In genomic region chr2:165016772-165017411, GRCh38 we compare ENCODE assay signal across 8 cellular contexts.
DNase-seq lines count a peak whose midpoint lies in the region; ATAC-seq and TF ChIP-seq lines count a peak whose summit lies in the region.

No MANE protein-coding gene starts in this region.

- no peaks in the 10 kb centered on the region for H3K27me3 Mint-ChIP-seq in activated CD8-positive, alpha-beta T cell treated with anti-CD3 and anti-CD28 coated beads, Interleukin-2, amount 10 ng/mL, durations not matched to agents 7 days and 5 days (ENCODE audit: low read depth)
- no peaks in the 10 kb centered on the region for H3K27me3 Mint-ChIP-seq in stimulated activated naive B cell treated with anti-CD40 and anti-IgM and Interleukin-4, amounts not matched to agents 10 μg/mL and 1 μg/mL and 100 μg/mL, for 72 hours

- no peaks in the 10 kb centered on the region for H3K27me3 ChIP-seq in right atrium auricular region

- no peak overlapping the region for H3K4me3 Mint-ChIP-seq in activated CD8-positive, alpha-beta T cell treated with anti-CD3 and anti-CD28 coated beads, Interleukin-2, amount 10 ng/mL, durations not matched to agents 7 days and 5 days
- no peak overlapping the region for H3K4me3 Mint-ChIP-seq in stimulated activated naive B cell treated with anti-CD40 and anti-IgM and Interleukin-4, amounts not matched to agents 10 μg/mL and 1 μg/mL and 100 μg/mL, for 72 hours

- peak; percentile 58 for TF ChIP-seq CTCF in GM13977 (IDR thresholded peaks at IDR 0.05; ENCODE audit: extremely low read depth, insufficient read depth, missing control alignments)
- TF ChIP-seq CTCF in right atrium auricular region (IDR thresholded peaks at IDR 0.05) = peak; percentile 24 to 73

- H3K36me3 ChIP-seq in right atrium auricular region = no peaks in the 10 kb centered on the region

- ATAC-seq in HG02885 (IDR thresholded peaks at IDR 0.05; ENCODE audit: poor library complexity, unreplicated experiment) (peak; percentile 68), HG03196 (IDR thresholded peaks at IDR 0.05; ENCODE audit: unreplicated experiment) (no peak)
- peak; percentile 71 for ATAC-seq in activated CD8-positive, alpha-beta T cell treated with anti-CD3 and anti-CD28 coated beads, Interleukin-2, amount 10 ng/mL, durations not matched to agents 7 days and 5 days
- ATAC-seq in stimulated activated naive B cell treated with anti-CD40 and anti-IgM and Interleukin-4, amounts not matched to agents 10 μg/mL and 1 μg/mL and 100 μg/mL, for 72 hours (replicated peaks) = peak; percentile 74

- CTCF ChIA-PET in activated CD8-positive, alpha-beta T cell treated with anti-CD3 and anti-CD28 coated beads, Interleukin-2, amount 10 ng/mL, durations not matched to agents 7 days and 5 days (lab: Charles Lee) = interaction anchor here (0.7 to 2.1 kb wide), 15 partner anchors 14 to 857 kb away, joined by 3 to 14 read pairs (median 4); partner anchors contain the start of gene SCN3A

- DNase-seq in AML-193 (lab: John Stamatoyannopoulos, UW) (peak; percentile 3 to 22), GM13977 (ENCODE audit: low spot score) (peak; percentile 22), NCI-H146 treated with DMSO at 0.1 percent for 48 hours (lab: John Stamatoyannopoulos, UW; ENCODE audit: unreplicated experiment) (peak; percentile 73), right atrium auricular region (ENCODE audit: low spot score) (no peak)
- DNase-seq in activated CD8-positive, alpha-beta T cell treated with anti-CD3 and anti-CD28 coated beads, Interleukin-2, amount 10 ng/mL, durations not matched to agents 7 days and 5 days = peak; percentile 37
- DNase-seq in stimulated activated naive B cell treated with anti-CD40 and anti-IgM and Interleukin-4, amounts not matched to agents 10 μg/mL and 1 μg/mL and 100 μg/mL, for 72 hours = peak; percentile 35

- H3K9me3 ChIP-seq in right atrium auricular region = no peaks in the 10 kb centered on the region

- H3K36me3 Mint-ChIP-seq in activated CD8-positive, alpha-beta T cell treated with anti-CD3 and anti-CD28 coated beads, Interleukin-2, amount 10 ng/mL, durations not matched to agents 7 days and 5 days (ENCODE audit: low read depth) = no peaks in the 10 kb centered on the region
- peaks cover 3 to 4% of the 10 kb centered on the region in 2 donors for H3K36me3 Mint-ChIP-seq in stimulated activated naive B cell treated with anti-CD40 and anti-IgM and Interleukin-4, amounts not matched to agents 10 μg/mL and 1 μg/mL and 100 μg/mL, for 72 hours

- in situ Hi-C loops in GM13977 (cut with MboI; ENCODE audit: low pct_unique_long_range_greater_than_20kb, low sequenced_read_pairs, unreplicated experiment) = loop anchor here (25.0 kb wide), 1 partner anchor 170 kb away; no protein-coding TSS in a partner anchor

- no peak overlapping the region for H3K27ac ChIP-seq in right atrium auricular region

- POLR2A ChIA-PET in activated CD8-positive, alpha-beta T cell treated with anti-CD3 and anti-CD28 coated beads, Interleukin-2, amount 10 ng/mL, durations not matched to agents 7 days and 5 days (lab: Charles Lee) = no interaction called here

- no peaks in the 10 kb centered on the region for H3K4me1 ChIP-seq in right atrium auricular region

- H3K4me1 Mint-ChIP-seq in activated CD8-positive, alpha-beta T cell treated with anti-CD3 and anti-CD28 coated beads, Interleukin-2, amount 10 ng/mL, durations not matched to agents 7 days and 5 days (ENCODE audit: low read depth) = no peaks in the 10 kb centered on the region
- peaks cover 0 to 21% of the 10 kb centered on the region in 2 donors for H3K4me1 Mint-ChIP-seq in stimulated activated naive B cell treated with anti-CD40 and anti-IgM and Interleukin-4, amounts not matched to agents 10 μg/mL and 1 μg/mL and 100 μg/mL, for 72 hours

- no peak overlapping the region for H3K4me3 ChIP-seq in right atrium auricular region

- H3K27ac Mint-ChIP-seq in activated CD8-positive, alpha-beta T cell treated with anti-CD3 and anti-CD28 coated beads, Interleukin-2, amount 10 ng/mL, durations not matched to agents 7 days and 5 days = no peak overlapping the region
- no peak overlapping the region for H3K27ac Mint-ChIP-seq in stimulated activated naive B cell treated with anti-CD40 and anti-IgM and Interleukin-4, amounts not matched to agents 10 μg/mL and 1 μg/mL and 100 μg/mL, for 72 hours

- no peaks in the 10 kb centered on the region for H3K9me3 Mint-ChIP-seq in activated CD8-positive, alpha-beta T cell treated with anti-CD3 and anti-CD28 coated beads, Interleukin-2, amount 10 ng/mL, durations not matched to agents 7 days and 5 days (ENCODE audit: insufficient read depth)
- peaks cover 0 to 4% of the 10 kb centered on the region in 2 donors for H3K9me3 Mint-ChIP-seq in stimulated activated naive B cell treated with anti-CD40 and anti-IgM and Interleukin-4, amounts not matched to agents 10 μg/mL and 1 μg/mL and 100 μg/mL, for 72 hours
